ENCODE assay signal across 15 cellular contexts in the genomic region with DNA sequence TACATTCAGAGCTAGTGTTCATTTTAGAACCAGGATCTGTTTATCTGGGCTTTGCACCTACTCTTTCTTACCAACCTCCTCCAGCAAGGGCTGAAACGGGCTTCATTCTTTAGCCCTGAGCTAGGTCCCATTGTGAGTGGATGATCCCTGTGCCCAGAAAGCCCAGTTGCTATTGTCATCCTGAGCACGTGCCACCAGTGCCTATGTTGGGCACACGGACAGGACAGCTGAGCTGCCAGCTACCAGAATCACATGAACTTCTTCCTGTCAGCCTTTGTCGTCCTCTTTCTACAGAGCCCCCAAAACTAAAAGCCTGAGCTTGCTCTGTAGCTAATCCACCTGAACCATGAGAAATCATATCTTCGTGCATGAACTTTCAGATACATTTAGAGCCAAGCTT.
A peak's percentile ranks its signal among the peaks of the same experiment; 100 is the strongest.
DNase-seq lines count a peak whose midpoint lies in the region; ATAC-seq and TF ChIP-seq lines count a peak whose summit lies in the region.
"Had no signal": no experiment of that assay in that cellular context is flagged by ENCODE, and none has a peak within 500 bp of the region (broad histone marks: within the 10 kb centered on the region; RNA-seq: fewer than 3 reads in every experiment).

No MANE protein-coding gene starts in this region.

- H3K4me1 ChIP-seq in body of pancreas, result no peaks in the 10 kb centered on the region
- H3K4me1 ChIP-seq: A549, Caco-2 had no signal

- H3K27me3 ChIP-seq in body of pancreas, result no peaks in the 10 kb centered on the region

- no peak overlapping the region for H3K27ac ChIP-seq in body of pancreas
- H3K27ac ChIP-seq: A549, GM23248 had no signal

- no peak overlapping the region for H3K4me3 ChIP-seq in body of pancreas
- H3K4me3 ChIP-seq: A549, GM23248 had no signal

- no peak for TF ChIP-seq CTCF in body of pancreas (IDR thresholded peaks at IDR 0.05)

- H3K36me3 ChIP-seq in body of pancreas (replicated peaks in 1 of 2; ENCODE audit: insufficient read depth in 1 of 2, low read depth in 2 of 2), result no peaks in the 10 kb centered on the region

- TF ChIP-seq POLR2A in body of pancreas (IDR thresholded peaks at IDR 0.05), result no peak

- WGBS in body of pancreas, 2 donors, result 59 to 67% methylated on average over 5 of the region's 5 CpGs

- no peaks in the 10 kb centered on the region for H3K9me3 ChIP-seq in body of pancreas
- H3K9me3 ChIP-seq: A549, Caco-2 had no signal

- no peak for ATAC-seq in HG03025 (IDR thresholded peaks at IDR 0.05; ENCODE audit: low FRiP score, unreplicated experiment)
- ATAC-seq in body of pancreas, result no peak
- ATAC-seq: A549 had no signal

- intact Hi-C loops in posterior cingulate gyrus (cut with DNase I) (no loop called here), body of pancreas (cut with DNase I) (no loop called here)

- peak; percentile 79 for DNase-seq in globus pallidus (ENCODE audit: low spot score)
- peak; percentile 37 for DNase-seq in myocyte (ENCODE audit: low read depth)
- DNase-seq in posterior cingulate gyrus, result peak in 6 of 10 donors; percentile 30 to 90 (median 46)
- no peak for DNase-seq in kidney tubule cell (ENCODE audit: low spot score)
- DNase-seq in body of pancreas, result no peak
- no peak for DNase-seq in activated CD4-positive, alpha-beta T cell treated with anti-CD3 and anti-CD28 coated beads for 4 hours
- DNase-seq: Caco-2; CD8-positive, alpha-beta memory T cell; DMS53; GF-D8; GM23248; H7; IMR-90 had no signal

Comparison
In these comparisons a context has a peak if more than half of its experiments do, and no peak if none do; other contexts are left out.
1. DNase-seq: peak in globus pallidus (single experiment), myocyte (single experiment) and posterior cingulate gyrus (6 of 10); none in kidney tubule cell (single experiment), body of pancreas (0 of 4) and activated CD4-positive, alpha-beta T cell treated with anti-CD3 and anti-CD28 coated beads for 4 hours (0 of 2).